ENCODE assay signal across 31 cellular contexts in genomic region chr22:45278125-45278524, GRCh38. TPM values are rescaled to one million over a fixed set of nuclear protein-coding genes. Genes with fewer than 3 reads are reported as not detected.
"Had no signal": no experiment of that assay in that cellular context is flagged by ENCODE, and none has a peak within 500 bp of the region (broad histone marks: within the 10 kb centered on the region; RNA-seq: fewer than 3 reads in every experiment).

No MANE protein-coding gene starts in this region.

- H3K4me1 ChIP-seq: psoas muscle had no signal

- H3K4me3 Mint-ChIP-seq: memory B cell; naive B cell; nephron; stimulated activated naive CD8-positive, alpha-beta T cell treated with anti-CD3 and anti-CD28 coated beads, Interleukin-15, amount 100 ng/mL, for 72 hours; type B pancreatic cell had no signal

- FAIRE-seq: kidney had no signal

- H3K4me3 ChIP-seq: dorsolateral prefrontal cortex, gastrocnemius medialis, hepatocyte, lung, mucosa of descending colon, ovary, psoas muscle, skin epidermis, spleen, thyroid gland had no signal

- H3K36me3 Mint-ChIP-seq: memory B cell, naive B cell, type B pancreatic cell had no signal

- H3K27ac ChIP-seq: epithelial cell of prostate, gastrocnemius medialis, ovary, psoas muscle had no signal

- H3K27me3 ChIP-seq: dorsolateral prefrontal cortex, gastrocnemius medialis, hepatocyte, ovary, thyroid gland had no signal

- H3K27ac Mint-ChIP-seq: memory B cell, nephron, type B pancreatic cell had no signal

- ATAC-seq: esophagus mucosa; gastrocnemius medialis; left lobe of liver; mucosa of descending colon; psoas muscle; right cardiac atrium; stimulated activated naive CD8-positive, alpha-beta T cell treated with anti-CD3 and anti-CD28 coated beads, Interleukin-15, amount 100 ng/mL, for 72 hours had no signal

- H3K4me2 ChIP-seq: hepatocyte had no signal

- H3K36me3 ChIP-seq: gastrocnemius medialis, ovary, spleen, thyroid gland had no signal

- H3K9me3 ChIP-seq: gastrocnemius medialis, mucosa of descending colon, ovary, psoas muscle, spleen, thyroid gland had no signal

- H3K79me2 ChIP-seq: hepatocyte had no signal

- H3K9me3 Mint-ChIP-seq: memory B cell; naive B cell; nephron; stimulated activated naive CD8-positive, alpha-beta T cell treated with anti-CD3 and anti-CD28 coated beads, Interleukin-15, amount 100 ng/mL, for 72 hours; type B pancreatic cell had no signal

- DNase-seq: cortex of kidney; dorsolateral prefrontal cortex; effector CD4-positive, alpha-beta T cell; foreskin fibroblast; gastrocnemius medialis; head of caudate nucleus; kidney; mucosa of descending colon; naive B cell; occipital lobe; ovary; posterior cingulate gyrus; psoas muscle; right cardiac atrium; spleen; stimulated activated naive CD4-positive, alpha-beta T cell; stimulated activated naive CD8-positive, alpha-beta T cell treated with anti-CD3 and anti-CD28 coated beads, Interleukin-15, amount 100 ng/mL, for 72 hours; thyroid gland had no signal

- H2AFZ ChIP-seq: hepatocyte had no signal

RNA-seq across cellular contexts. Expression of gene UPK3A, which starts 6.6 kb away (rescaled TPM):
- total RNA-seq: esophagus mucosa, glomerular endothelial cell, kidney, left lobe of liver, lung, occipital lobe, ovary, renal cortical epithelial cell, right cardiac atrium, temporal lobe had no signal
- polyA plus RNA-seq: liver, right cardiac atrium had no signal
